Comparison of ENCODE assay signal across 1 cellular context in the genomic region with DNA sequence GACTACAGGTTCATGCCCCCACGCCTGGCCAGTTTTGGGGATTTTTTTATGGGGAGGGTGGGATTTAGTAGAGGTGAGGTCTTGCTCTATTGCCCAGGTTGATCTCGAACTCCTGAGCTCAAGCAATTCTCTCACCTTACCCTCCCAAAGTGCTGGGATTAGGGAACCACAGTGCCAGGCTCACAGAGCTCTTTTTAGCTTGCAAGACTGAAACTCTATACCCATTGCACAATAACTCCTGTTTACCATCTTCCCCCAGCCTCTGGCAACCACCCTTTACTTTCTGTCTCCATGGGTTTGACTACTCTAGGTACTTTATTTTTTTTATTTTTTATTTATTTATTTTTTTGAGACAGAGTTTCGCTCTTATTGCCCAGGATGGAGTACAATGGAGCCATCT.
TF ChIP-seq lines count a peak whose summit lies in the region.

No MANE protein-coding gene starts in this region.

TF ChIP-seq in HepG2, 621 proteins besides CTCF, POLR2A, EP300 and RAD21 (continued from another document):
- TF ChIP-seq, protein P1, sequence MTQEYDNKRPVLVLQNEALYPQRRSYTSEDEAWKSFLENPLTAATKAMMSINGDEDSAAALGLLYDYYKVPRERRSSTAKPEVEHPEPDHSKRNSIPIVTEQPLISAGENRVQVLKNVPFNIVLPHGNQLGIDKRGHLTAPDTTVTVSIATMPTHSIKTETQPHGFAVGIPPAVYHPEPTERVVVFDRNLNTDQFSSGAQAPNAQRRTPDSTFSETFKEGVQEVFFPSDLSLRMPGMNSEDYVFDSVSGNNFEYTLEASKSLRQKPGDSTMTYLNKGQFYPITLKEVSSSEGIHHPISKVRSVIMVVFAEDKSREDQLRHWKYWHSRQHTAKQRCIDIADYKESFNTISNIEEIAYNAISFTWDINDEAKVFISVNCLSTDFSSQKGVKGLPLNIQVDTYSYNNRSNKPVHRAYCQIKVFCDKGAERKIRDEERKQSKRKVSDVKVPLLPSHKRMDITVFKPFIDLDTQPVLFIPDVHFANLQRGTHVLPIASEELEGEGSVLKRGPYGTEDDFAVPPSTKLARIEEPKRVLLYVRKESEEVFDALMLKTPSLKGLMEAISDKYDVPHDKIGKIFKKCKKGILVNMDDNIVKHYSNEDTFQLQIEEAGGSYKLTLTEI (CRISPR knock-in tag; conservative IDR thresholded peaks at IDR 0.05) = no peak
- TF ChIP-seq FOXA3 (CRISPR knock-in tag; IDR thresholded peaks at IDR 0.05) (peak; percentile 41; the same call in 1 of the 2 replicates), CENPX (CRISPR knock-in tag; IDR thresholded peaks at IDR 0.05) (no peak), ONECUT2 (CRISPR knock-in tag; IDR thresholded peaks at IDR 0.05) (no peak), CEBPG (CRISPR knock-in tag; IDR thresholded peaks at IDR 0.05) (peak; percentile 56), PRMT3 (CRISPR knock-in tag; IDR thresholded peaks at IDR 0.05; ENCODE audit: borderline replicate concordance, low read depth) (no peak), ZNF652 (CRISPR knock-in tag; IDR thresholded peaks at IDR 0.05; ENCODE audit: borderline replicate concordance, low read depth) (peak; percentile 60; the same call in 1 of the 2 replicates), TOE1 (CRISPR knock-in tag; IDR thresholded peaks at IDR 0.05) (no peak), FOXP1 (IDR thresholded peaks at IDR 0.05) (no peak), FOXP1 (CRISPR knock-in tag; IDR thresholded peaks at IDR 0.05) (no peak), ZNF18 (CRISPR knock-in tag; IDR thresholded peaks at IDR 0.05; ENCODE audit: insufficient replicate concordance) (no peak), ZNF607 (CRISPR knock-in tag; IDR thresholded peaks at IDR 0.05; ENCODE audit: borderline replicate concordance) (no peak), ZNF24 (IDR thresholded peaks at IDR 0.05) (no peak), BHLHE40 (IDR thresholded peaks at IDR 0.05; ENCODE audit: low read length) (no peak), SIX1 (CRISPR knock-in tag; IDR thresholded peaks at IDR 0.05; ENCODE audit: borderline replicate concordance) (peak; percentile 86), NBN (conservative IDR thresholded peaks at IDR 0.05) (no peak), ZNF883 (CRISPR knock-in tag; IDR thresholded peaks at IDR 0.05; ENCODE audit: not compliant biosample characterization) (no peak), STAG1 (CRISPR knock-in tag; IDR thresholded peaks at IDR 0.05) (no peak), HNRNPH1 (optimal IDR thresholded peaks at IDR 0.05; ENCODE audit: low read depth, low read length) (no peak), NKX3-1 (CRISPR knock-in tag; IDR thresholded peaks at IDR 0.05) (no peak), BCLAF1 (IDR thresholded peaks at IDR 0.05) (no peak), IKZF4 (CRISPR knock-in tag; IDR thresholded peaks at IDR 0.05; ENCODE audit: borderline replicate concordance, low read depth, not compliant biosample characterization) (no peak), ZNF292 (CRISPR knock-in tag; IDR thresholded peaks at IDR 0.05; ENCODE audit: borderline replicate concordance, low read depth) (no peak), PCBP1 (IDR thresholded peaks at IDR 0.05; ENCODE audit: borderline replicate concordance, low read depth, low read length) (no peak), TEAD3 (CRISPR knock-in tag; optimal IDR thresholded peaks at IDR 0.05; ENCODE audit: borderline replicate concordance) (no peak), CEBPB (IDR thresholded peaks at IDR 0.05; ENCODE audit: borderline replicate concordance, low read depth, low read length) (peak; percentile 55; the same call in 1 of the 2 replicates), ARID5B (CRISPR knock-in tag; IDR thresholded peaks at IDR 0.05) (0 out of 2 replicates have a peak, but pooled peaks have one; percentile 8), SUZ12 (IDR thresholded peaks at IDR 0.05; ENCODE audit: low read depth, low read length) (no peak), ZNF777 (CRISPR knock-in tag; IDR thresholded peaks at IDR 0.05) (no peak), ZMAT3 (CRISPR knock-in tag; conservative IDR thresholded peaks at IDR 0.05) (no peak)
- TF ChIP-seq, protein P2, sequence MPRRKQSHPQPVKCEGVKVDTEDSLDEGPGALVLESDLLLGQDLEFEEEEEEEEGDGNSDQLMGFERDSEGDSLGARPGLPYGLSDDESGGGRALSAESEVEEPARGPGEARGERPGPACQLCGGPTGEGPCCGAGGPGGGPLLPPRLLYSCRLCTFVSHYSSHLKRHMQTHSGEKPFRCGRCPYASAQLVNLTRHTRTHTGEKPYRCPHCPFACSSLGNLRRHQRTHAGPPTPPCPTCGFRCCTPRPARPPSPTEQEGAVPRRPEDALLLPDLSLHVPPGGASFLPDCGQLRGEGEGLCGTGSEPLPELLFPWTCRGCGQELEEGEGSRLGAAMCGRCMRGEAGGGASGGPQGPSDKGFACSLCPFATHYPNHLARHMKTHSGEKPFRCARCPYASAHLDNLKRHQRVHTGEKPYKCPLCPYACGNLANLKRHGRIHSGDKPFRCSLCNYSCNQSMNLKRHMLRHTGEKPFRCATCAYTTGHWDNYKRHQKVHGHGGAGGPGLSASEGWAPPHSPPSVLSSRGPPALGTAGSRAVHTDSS (CRISPR knock-in tag; conservative IDR thresholded peaks at IDR 0.05) = no peak
- TF ChIP-seq, protein P3, sequence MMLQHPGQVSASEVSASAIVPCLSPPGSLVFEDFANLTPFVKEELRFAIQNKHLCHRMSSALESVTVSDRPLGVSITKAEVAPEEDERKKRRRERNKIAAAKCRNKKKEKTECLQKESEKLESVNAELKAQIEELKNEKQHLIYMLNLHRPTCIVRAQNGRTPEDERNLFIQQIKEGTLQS (CRISPR knock-in tag; IDR thresholded peaks at IDR 0.05) = no peak
- TF ChIP-seq, protein P4, sequence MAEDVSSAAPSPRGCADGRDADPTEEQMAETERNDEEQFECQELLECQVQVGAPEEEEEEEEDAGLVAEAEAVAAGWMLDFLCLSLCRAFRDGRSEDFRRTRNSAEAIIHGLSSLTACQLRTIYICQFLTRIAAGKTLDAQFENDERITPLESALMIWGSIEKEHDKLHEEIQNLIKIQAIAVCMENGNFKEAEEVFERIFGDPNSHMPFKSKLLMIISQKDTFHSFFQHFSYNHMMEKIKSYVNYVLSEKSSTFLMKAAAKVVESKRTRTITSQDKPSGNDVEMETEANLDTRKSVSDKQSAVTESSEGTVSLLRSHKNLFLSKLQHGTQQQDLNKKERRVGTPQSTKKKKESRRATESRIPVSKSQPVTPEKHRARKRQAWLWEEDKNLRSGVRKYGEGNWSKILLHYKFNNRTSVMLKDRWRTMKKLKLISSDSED (CRISPR knock-in tag; IDR thresholded peaks at IDR 0.05) = no peak
- TF ChIP-seq, protein P5, sequence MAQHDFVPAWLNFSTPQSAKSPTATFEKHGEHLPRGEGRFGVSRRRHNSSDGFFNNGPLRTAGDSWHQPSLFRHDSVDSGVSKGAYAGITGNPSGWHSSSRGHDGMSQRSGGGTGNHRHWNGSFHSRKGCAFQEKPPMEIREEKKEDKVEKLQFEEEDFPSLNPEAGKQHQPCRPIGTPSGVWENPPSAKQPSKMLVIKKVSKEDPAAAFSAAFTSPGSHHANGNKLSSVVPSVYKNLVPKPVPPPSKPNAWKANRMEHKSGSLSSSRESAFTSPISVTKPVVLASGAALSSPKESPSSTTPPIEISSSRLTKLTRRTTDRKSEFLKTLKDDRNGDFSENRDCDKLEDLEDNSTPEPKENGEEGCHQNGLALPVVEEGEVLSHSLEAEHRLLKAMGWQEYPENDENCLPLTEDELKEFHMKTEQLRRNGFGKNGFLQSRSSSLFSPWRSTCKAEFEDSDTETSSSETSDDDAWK (CRISPR knock-in tag; IDR thresholded peaks at IDR 0.05) = no peak
